ENCODE assay signal across 10 cellular contexts in genomic region chr1:170698711-170699275, GRCh38. TPM values are rescaled to one million over a fixed set of nuclear protein-coding genes. Genes with fewer than 3 reads are reported as not detected.
DNase-seq lines count a peak whose midpoint lies in the region; ATAC-seq and TF ChIP-seq lines count a peak whose summit lies in the region.
"Had no signal": no experiment of that assay in that cellular context is flagged by ENCODE, and none has a peak within 500 bp of the region (broad histone marks: within the 10 kb centered on the region; RNA-seq: fewer than 3 reads in every experiment).

No MANE protein-coding gene starts in this region.

- H3K27ac ChIP-seq in IMR-90 (ENCODE audit: insufficient read depth, low read length), result 0 out of 2 replicates have a peak overlapping the region, but pooled peaks have one; percentile 4

- peaks cover 92% of the 10 kb centered on the region for H3K4me1 Mint-ChIP-seq in chondrocyte (ENCODE audit: low read depth)
- H3K4me1 Mint-ChIP-seq: activated naive CD8-positive, alpha-beta T cell treated with anti-CD3 and anti-CD28 coated beads, Interleukin-2, amount 50 U/mL, for 24 hours had no signal

- no peaks in the 10 kb centered on the region for H3K27me3 Mint-ChIP-seq in chondrocyte (ENCODE audit: low read depth)

- H3K4ac ChIP-seq in IMR-90 (ENCODE audit: low read depth, low read length), result peak overlapping the region; percentile 48; the same call in 1 of the 2 replicates

- H3K4me2 ChIP-seq in IMR-90 (ENCODE audit: low read depth, low read length), result peak overlapping the region; percentile 2
- peak overlapping the region; percentile 62 for H3K4me2 ChIP-seq in skeletal muscle satellite cell (ENCODE audit: low read length)

- intact Hi-C loops in IMR-90 (cut with micrococcal nuclease), result no loop called here

- dilution Hi-C loops in IMR-90 (cut with HindIII; ENCODE audit: low sequenced_read_pairs, unreplicated experiment), result no loop called here

- no peaks in the 10 kb centered on the region for H4K20me1 ChIP-seq in IMR-90 (ENCODE audit: insufficient read depth, low read length)

- peak overlapping the region; percentile 42 for H3K14ac ChIP-seq in IMR-90 (replicated peaks; ENCODE audit: low read depth, low read length)

- H3K4me1 ChIP-seq in IMR-90 (ENCODE audit: control insufficient read depth, insufficient read depth, low read length), result peaks cover 17% of the 10 kb centered on the region
- H3K4me1 ChIP-seq in skeletal muscle satellite cell (ENCODE audit: control insufficient read depth, insufficient read depth, low read length), result peaks cover 78% of the 10 kb centered on the region

- no CpG with 5 or more reads among the region's 6 CpGs for WGBS in IMR-90 (ENCODE audit: extremely low coverage in 2 of 2, insufficient read length in 1 of 2), 2 experiments

- H3K9ac ChIP-seq in IMR-90 (ENCODE audit: low read depth, low read length) (0 out of 2 replicates have a peak overlapping the region, but pooled peaks have one; percentile 3), skeletal muscle satellite cell (ENCODE audit: low read depth, low read length) (peak overlapping the region; percentile 60)

- ATAC-seq in IMR-90 (ENCODE audit: low read depth), result peak; percentile 64
- no peak for ATAC-seq in GM18502 (IDR thresholded peaks at IDR 0.05; ENCODE audit: poor library complexity, unreplicated experiment)
- ATAC-seq: activated naive CD8-positive, alpha-beta T cell treated with anti-CD3 and anti-CD28 coated beads, Interleukin-2, amount 50 U/mL, for 24 hours had no signal

- H3K4me3 ChIP-seq in IMR-90 (ENCODE audit: insufficient read depth, low read depth, low read length) (no peak overlapping the region), skeletal muscle satellite cell (ENCODE audit: low read length) (peak overlapping the region; percentile 23)

- H3K9me3 ChIP-seq in IMR-90 (ENCODE audit: control insufficient read depth, insufficient read depth, low read length) (no peaks in the 10 kb centered on the region), skeletal muscle satellite cell (replicated peaks; ENCODE audit: low read length) (no peaks in the 10 kb centered on the region)

- H4K8ac ChIP-seq in IMR-90 (ENCODE audit: low read depth in 2 of 2, low read length in 2 of 2), result peak overlapping the region; percentile 4 to 32; a peak in 1 of 4 replicates

- peak overlapping the region; percentile 29 for H3K4me3 Mint-ChIP-seq in chondrocyte (ENCODE audit: unreplicated experiment)
- H3K4me3 Mint-ChIP-seq: activated naive CD8-positive, alpha-beta T cell treated with anti-CD3 and anti-CD28 coated beads, Interleukin-2, amount 50 U/mL, for 24 hours had no signal

- peak overlapping the region; percentile 9; the same call in 1 of the 2 replicates for H3K23ac ChIP-seq in IMR-90 (ENCODE audit: low read depth, low read length)

- H3K9me3 Mint-ChIP-seq in chondrocyte (ENCODE audit: low read depth), result no peaks in the 10 kb centered on the region
- H3K9me3 Mint-ChIP-seq: activated naive CD8-positive, alpha-beta T cell treated with anti-CD3 and anti-CD28 coated beads, Interleukin-2, amount 50 U/mL, for 24 hours had no signal

- no peaks in the 10 kb centered on the region for H3K27me3 ChIP-seq in IMR-90 (ENCODE audit: control insufficient read depth, insufficient read depth, low read length)
- H3K27me3 ChIP-seq in skeletal muscle satellite cell (ENCODE audit: control insufficient read depth, insufficient read depth, low read length), result no peaks in the 10 kb centered on the region

- peak overlapping the region; percentile 56 for H3K18ac ChIP-seq in IMR-90 (ENCODE audit: low read depth, low read length)

- H2BK5ac ChIP-seq in IMR-90 (ENCODE audit: low read depth, low read length, poor library complexity, severe bottlenecking), result peak overlapping the region; percentile 8

- H2BK120ac ChIP-seq in IMR-90 (ENCODE audit: low read depth, low read length), result peak overlapping the region; percentile 23

- DNase-seq in IMR-90 (peak; percentile 57), chondrocyte (ENCODE audit: low spot score) (no peak), hypothalamus (lab: John Stamatoyannopoulos, UW) (peak in 26 of 51 donors; percentile 1 to 63 (median 14)), DMS79 treated with DMSO at 0.1 percent for 48 hours (lab: John Stamatoyannopoulos, UW) (no peak)
- DNase-seq in activated CD4-positive, alpha-beta T cell treated with anti-CD3 and anti-CD28 coated beads, Interleukin-2, amount 50 U/mL, for 4 hours, result no peak
- no peak for DNase-seq in stimulated activated CD4-positive, alpha-beta T cell treated with anti-CD3 and anti-CD28 coated beads, Interleukin-4, amount 100 ng/mL, for 24 hours
- DNase-seq: activated naive CD8-positive, alpha-beta T cell treated with anti-CD3 and anti-CD28 coated beads, Interleukin-2, amount 50 U/mL, for 24 hours; NCI-H187 treated with DMSO at 0.1 percent for 48 hours had no signal

- no peak overlapping the region for H2BK15ac ChIP-seq in IMR-90 (ENCODE audit: low read depth, low read length)

- CTCF ChIA-PET in IMR-90 (lab: Yijun Ruan, JAX), result interaction anchor here (1.7 kb wide), 1 partner anchor 9 kb away, joined by 12 read pairs; no protein-coding TSS in a partner anchor

- peak overlapping the region; percentile 16; the same call in 1 of the 2 replicates for H4K91ac ChIP-seq in IMR-90 (ENCODE audit: insufficient read depth, low read depth, low read length)

- H2BK20ac ChIP-seq in IMR-90 (ENCODE audit: low read depth, low read length), result no peak overlapping the region

- no peak overlapping the region for H2AFZ ChIP-seq in IMR-90 (replicated peaks; ENCODE audit: low read length, poor library complexity)

- H3K36me3 ChIP-seq in IMR-90 (ENCODE audit: control insufficient read depth, insufficient read depth, low read length) (peaks cover 3% of the 10 kb centered on the region; the same call in 1 of the 2 replicates), skeletal muscle satellite cell (ENCODE audit: insufficient read depth, low read length) (no peaks in the 10 kb centered on the region)

- H3K9me1 ChIP-seq in IMR-90 (ENCODE audit: insufficient read depth, low read length), result peaks cover 12% of the 10 kb centered on the region

- H3K79me1 ChIP-seq in IMR-90 (ENCODE audit: low read depth in 1 of 2, low read length in 2 of 2), result peaks cover 24 to 56% of the 10 kb centered on the region in 2 experiments

- TF ChIP-seq CTCF in IMR-90 (conservative IDR thresholded peaks at IDR 0.05; ENCODE audit: low read depth, low read length), result no peak
- TF ChIP-seq CTCF in chondrocyte (IDR thresholded peaks at IDR 0.05), result no peak

- POLR2A ChIA-PET in IMR-90 (lab: Charles Lee; ENCODE audit: unreplicated experiment), result interaction anchor here (0.5 kb wide), 1 partner anchor 168 kb away, joined by 5 read pairs; no protein-coding TSS in a partner anchor

- no peak overlapping the region; the same call in 1 of the 2 replicates for H2AK5ac ChIP-seq in IMR-90 (ENCODE audit: low read depth, low read length)

- no peak for TF ChIP-seq POLR2A in IMR-90 (IDR thresholded peaks at IDR 0.05; ENCODE audit: low read depth, low read length)

- peaks cover 1% of the 10 kb centered on the region for H3K36me3 Mint-ChIP-seq in chondrocyte (ENCODE audit: low read depth)

- BruUV-seq in IMR-90 (replicated peaks; lab: Mats Ljungman, UMichigan), result no TSS peak

- H4K5ac ChIP-seq in IMR-90 (ENCODE audit: low read depth, low read length), result peak overlapping the region; percentile 1

- in situ Hi-C loops in IMR-90 (cut with MboI; ENCODE audit: low sequenced_read_pairs), result no loop called here

- no peak for TF ChIP-seq RAD21 in IMR-90 (IDR thresholded peaks at IDR 0.05; ENCODE audit: low read length)

- H3K27ac Mint-ChIP-seq in chondrocyte (ENCODE audit: unreplicated experiment), result peak overlapping the region; percentile 94
- H3K27ac Mint-ChIP-seq: activated naive CD8-positive, alpha-beta T cell treated with anti-CD3 and anti-CD28 coated beads, Interleukin-2, amount 50 U/mL, for 24 hours had no signal

- H2AK9ac ChIP-seq in IMR-90 (replicated peaks; ENCODE audit: low read depth, low read length, poor library complexity), result no peak overlapping the region

- H3K56ac ChIP-seq in IMR-90 (ENCODE audit: extremely low read depth, insufficient read depth, low read length), result no peak overlapping the region

TF ChIP-seq in IMR-90, 13 proteins besides CTCF, POLR2A, EP300 and RAD21 (continues in another document):
- TF ChIP-seq MAFK (IDR thresholded peaks at IDR 0.05; ENCODE audit: low read depth, low read length) (no peak), RCOR1 (IDR thresholded peaks at IDR 0.05; ENCODE audit: insufficient replicate concordance, low read length) (no peak), SMC3 (IDR thresholded peaks at IDR 0.05; ENCODE audit: low read depth, low read length) (no peak), CHD1 (IDR thresholded peaks at IDR 0.05; ENCODE audit: low read depth, low read length) (no peak), FOS (IDR thresholded peaks at IDR 0.05; ENCODE audit: low read depth, low read length) (no peak), USF2 (IDR thresholded peaks at IDR 0.05; ENCODE audit: low read depth, low read length) (no peak), ELK1 (IDR thresholded peaks at IDR 0.05; ENCODE audit: borderline replicate concordance, low read depth, low read length) (no peak), MXI1 (IDR thresholded peaks at IDR 0.05; ENCODE audit: borderline replicate concordance, low read depth, low read length) (no peak), BHLHE40 (IDR thresholded peaks at IDR 0.05; ENCODE audit: low read depth, low read length) (no peak), NFE2L2 (IDR thresholded peaks at IDR 0.05; ENCODE audit: low read depth, low read length) (no peak)

RNA-seq across cellular contexts. Expression of gene PRRX1, which starts 34.9 kb away (rescaled TPM):
- total RNA-seq in IMR-90 (2012; rRNA removed), result 65.4 and 82.8 TPM in 2 replicates
- 50.0 and 54.7 TPM in 2 replicates for polyA plus RNA-seq in IMR-90 (2012; rRNA removed)
- 21.0 and 21.4 TPM in 2 replicates for polyA plus RNA-seq in IMR-90 (2012; cell fraction: cytosol; rRNA removed)
- polyA plus RNA-seq in IMR-90 (2012; cell fraction: nucleus; rRNA removed; ENCODE audit: low replicate concordance), result 21.1 and 49.1 TPM in 2 replicates
- 158 to 224 TPM (median 168 TPM) in 3 replicates for total RNA-seq in chondrocyte
- 228 and 249 TPM in 2 replicates for total RNA-seq in skeletal muscle satellite cell (2012; rRNA removed)

Comparison
In these comparisons a context has a peak if more than half of its experiments do, and no peak if none do; other contexts are left out.
1. DNase-seq: peak in IMR-90 (single experiment) and hypothalamus (26 of 51); none in chondrocyte (single experiment), DMS79 treated with DMSO at 0.1 percent for 48 hours (single experiment), activated CD4-positive, alpha-beta T cell treated with anti-CD3 and anti-CD28 coated beads, Interleukin-2, amount 50 U/mL, for 4 hours (0 of 2) and stimulated activated CD4-positive, alpha-beta T cell treated with anti-CD3 and anti-CD28 coated beads, Interleukin-4, amount 100 ng/mL, for 24 hours (single experiment).